ENCODE assay signal across 37 cellular contexts in the genomic region with DNA sequence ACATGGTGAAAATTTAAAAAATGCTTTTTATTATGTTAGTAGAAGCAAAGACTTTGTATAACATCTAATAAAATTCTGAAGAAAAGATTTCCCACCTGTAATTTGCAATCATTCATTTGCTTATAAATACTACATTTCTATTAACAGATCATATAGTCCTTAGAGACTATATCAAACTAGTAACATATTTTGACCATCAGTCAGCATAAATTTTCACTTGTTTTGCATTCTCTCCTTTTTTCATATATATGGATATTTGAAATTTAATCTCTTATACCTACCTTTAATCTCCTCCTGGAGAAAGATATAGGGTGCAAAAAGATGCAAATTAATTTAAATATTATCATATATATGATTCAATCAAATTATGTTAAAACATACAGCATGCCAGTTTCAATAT. TPM values are rescaled to one million over a fixed set of nuclear protein-coding genes. Genes with fewer than 3 reads are reported as not detected.
"Had no signal": no experiment of that assay in that cellular context is flagged by ENCODE, and none has a peak within 500 bp of the region (broad histone marks: within the 10 kb centered on the region; RNA-seq: fewer than 3 reads in every experiment).

No MANE protein-coding gene starts in this region.

- H3K9me3 Mint-ChIP-seq: activated CD4-positive, alpha-beta T cell treated with anti-CD3 and anti-CD28 coated beads, Interleukin-2, amount 10 ng/mL, durations not matched to agents 24 days and 14 days had no signal

- H3K36me3 Mint-ChIP-seq: activated CD4-positive, alpha-beta memory T cell treated with anti-CD3 and anti-CD28 coated beads for 36 hours; activated CD8-positive, alpha-beta memory T cell treated with anti-CD3 and anti-CD28 coated beads, Interleukin-2, amount 10 ng/mL, durations not matched to agents 7 days and 5 days; activated naive CD4-positive, alpha-beta T cell treated with anti-CD3 and anti-CD28 coated beads, Interleukin-2, amount 10 ng/mL, durations not matched to agents 7 days and 5 days; activated naive CD4-positive, alpha-beta T cell treated with anti-CD3 and anti-CD28 coated beads, Interleukin-2, amount 50 U/mL, for 24 hours; activated naive CD8-positive, alpha-beta T cell; activated naive CD8-positive, alpha-beta T cell treated with anti-CD3 and anti-CD28 coated beads, Interleukin-2, amount 10 ng/mL, durations not matched to agents 7 days and 5 days; brain had no signal

- ATAC-seq: activated CD8-positive, alpha-beta memory T cell treated with anti-CD3 and anti-CD28 coated beads, Interleukin-2, amount 10 ng/mL, durations not matched to agents 7 days and 5 days; activated CD8-positive, alpha-beta T cell treated with anti-CD3 and anti-CD28 coated beads for 36 hours; activated naive CD8-positive, alpha-beta T cell treated with anti-CD3 and anti-CD28 coated beads, Interleukin-2, amount 50 U/mL, for 24 hours had no signal

- H3K36me3 ChIP-seq: ascending aorta, cardiac muscle cell had no signal

- H3K4me1 Mint-ChIP-seq: activated B cell treated with CpG ODN at 0.5 μM for 24 hours; activated CD4-positive, alpha-beta T cell treated with anti-CD3 and anti-CD28 coated beads, Interleukin-2, amount 10 ng/mL, durations not matched to agents 24 days and 14 days; activated CD8-positive, alpha-beta memory T cell treated with anti-CD3 and anti-CD28 coated beads, Interleukin-2, amount 10 ng/mL, durations not matched to agents 7 days and 5 days; activated naive CD4-positive, alpha-beta T cell treated with anti-CD3 and anti-CD28 coated beads, Interleukin-2, amount 10 ng/mL, durations not matched to agents 7 days and 5 days; activated naive CD4-positive, alpha-beta T cell treated with anti-CD3 and anti-CD28 coated beads, Interleukin-2, amount 50 U/mL, for 24 hours; activated naive CD8-positive, alpha-beta T cell treated with anti-CD3 and anti-CD28 coated beads, Interleukin-2, amount 10 ng/mL, durations not matched to agents 7 days and 5 days; activated naive CD8-positive, alpha-beta T cell treated with anti-CD3 and anti-CD28 coated beads, Interleukin-2, amount 50 U/mL, for 24 hours; brain; central memory CD8-positive, alpha-beta T cell had no signal

- H3K4me1 ChIP-seq: ascending aorta had no signal

- DNase-seq: activated B cell treated with CpG ODN at 0.5 μM for 24 hours; activated CD4-positive, alpha-beta memory T cell treated with anti-CD3 and anti-CD28 coated beads for 36 hours; activated CD4-positive, alpha-beta T cell treated with anti-CD3 and anti-CD28 coated beads for 4 hours; activated CD4-positive, alpha-beta T cell treated with anti-CD3 and anti-CD28 coated beads, Interleukin-2, amount 10 ng/mL, durations not matched to agents 24 days and 14 days; activated CD4-positive, alpha-beta T cell treated with anti-CD3 and anti-CD28 coated beads, Interleukin-2, amount 50 U/mL, for 1 hour; activated CD4-positive, alpha-beta T cell treated with anti-CD3 and anti-CD28 coated beads, Interleukin-2, amount 50 U/mL, for 4 hours; activated CD4-positive, CD25-positive, alpha-beta regulatory T cell treated with anti-CD3 and anti-CD28 coated beads, Interleukin-2, amount 50 U/mL, for 72 hours; activated CD8-positive, alpha-beta memory T cell treated with anti-CD3 and anti-CD28 coated beads for 24 hours; activated CD8-positive, alpha-beta memory T cell treated with anti-CD3 and anti-CD28 coated beads, Interleukin-2, amount 10 ng/mL, durations not matched to agents 7 days and 5 days; activated CD8-positive, alpha-beta memory T cell treated with anti-CD3 and anti-CD28 coated beads, Interleukin-2, amount 50 U/mL, for 48 hours; activated CD8-positive, alpha-beta T cell treated with anti-CD3 and anti-CD28 coated beads for 36 hours; activated effector memory CD4-positive, alpha-beta T cell treated with Interleukin-2 at 50 U/mL for 16 hours; activated gamma-delta T cell; activated naive CD4-positive, alpha-beta T cell treated with anti-CD3 and anti-CD28 coated beads, Interleukin-2, amount 10 ng/mL, durations not matched to agents 7 days and 5 days; activated naive CD4-positive, alpha-beta T cell treated with Interleukin-2 at 50 U/mL for 16 hours; activated naive CD8-positive, alpha-beta T cell treated with anti-CD3 and anti-CD28 coated beads, Interleukin-2, amount 10 ng/mL, durations not matched to agents 7 days and 5 days; activated naive CD8-positive, alpha-beta T cell treated with anti-CD3 and anti-CD28 coated beads, Interleukin-2, amount 50 U/mL, for 24 hours; activated T-cell treated with anti-CD3 and anti-CD28 coated beads, Interleukin-2, amount 50 U/mL, for 24 hours; activated T-cell treated with anti-CD3 and anti-CD28 coated beads, Interleukin-2, amount 50 U/mL, for 48 hours; amygdala; anterior cingulate cortex; caudate nucleus; cerebellar nuclear complex; T-helper 2 cell; T-helper 9 cell had no signal

- H3K27ac ChIP-seq: ascending aorta, cardiac muscle cell had no signal

- H3K9me3 ChIP-seq: ascending aorta had no signal

- H3K27ac Mint-ChIP-seq: activated B cell treated with CpG ODN at 0.5 μM for 24 hours; activated CD4-positive, alpha-beta memory T cell treated with anti-CD3 and anti-CD28 coated beads for 36 hours; activated CD4-positive, alpha-beta T cell treated with anti-CD3 and anti-CD28 coated beads, Interleukin-2, amount 10 ng/mL, durations not matched to agents 24 days and 14 days; activated CD8-positive, alpha-beta memory T cell treated with anti-CD3 and anti-CD28 coated beads, Interleukin-2, amount 10 ng/mL, durations not matched to agents 7 days and 5 days; activated CD8-positive, alpha-beta T cell treated with anti-CD3 and anti-CD28 coated beads for 36 hours; activated naive CD4-positive, alpha-beta T cell treated with anti-CD3 and anti-CD28 coated beads, Interleukin-2, amount 10 ng/mL, durations not matched to agents 7 days and 5 days; activated naive CD4-positive, alpha-beta T cell treated with anti-CD3 and anti-CD28 coated beads, Interleukin-2, amount 50 U/mL, for 24 hours; activated naive CD8-positive, alpha-beta T cell; activated naive CD8-positive, alpha-beta T cell treated with anti-CD3 and anti-CD28 coated beads, Interleukin-2, amount 10 ng/mL, durations not matched to agents 7 days and 5 days; activated naive CD8-positive, alpha-beta T cell treated with anti-CD3 and anti-CD28 coated beads, Interleukin-2, amount 50 U/mL, for 24 hours; activated T-cell treated with anti-CD3 and anti-CD28 coated beads, Interleukin-2, amount 50 U/mL, for 24 hours; activated T-helper 2 cell treated with anti-CD3 and anti-CD28 coated beads, Interferon-gamma antibody, Interleukin-2, Interleukin-4, amounts not matched to agents 10 μg/mL and 5 μg/mL and 100 μg/mL, durations not matched to agents 14 hours and 24 hours and 36 hours; brain; T-helper 2 cell treated with Interferon-gamma antibody and Interleukin-4, amounts not matched to agents 5 μg/mL and 100 μg/mL, for 36 hours had no signal

- H3K4me3 Mint-ChIP-seq: activated B cell treated with CpG ODN at 0.5 μM for 24 hours; activated CD4-positive, alpha-beta memory T cell treated with anti-CD3 and anti-CD28 coated beads for 36 hours; activated CD4-positive, alpha-beta T cell treated with anti-CD3 and anti-CD28 coated beads, Interleukin-2, amount 10 ng/mL, durations not matched to agents 24 days and 14 days; activated CD8-positive, alpha-beta memory T cell treated with anti-CD3 and anti-CD28 coated beads, Interleukin-2, amount 10 ng/mL, durations not matched to agents 7 days and 5 days; activated CD8-positive, alpha-beta T cell treated with anti-CD3 and anti-CD28 coated beads for 36 hours; activated naive CD4-positive, alpha-beta T cell treated with anti-CD3 and anti-CD28 coated beads, Interleukin-2, amount 10 ng/mL, durations not matched to agents 7 days and 5 days; activated naive CD4-positive, alpha-beta T cell treated with anti-CD3 and anti-CD28 coated beads, Interleukin-2, amount 50 U/mL, for 24 hours; activated naive CD8-positive, alpha-beta T cell; activated naive CD8-positive, alpha-beta T cell treated with anti-CD3 and anti-CD28 coated beads, Interleukin-2, amount 10 ng/mL, durations not matched to agents 7 days and 5 days; activated naive CD8-positive, alpha-beta T cell treated with anti-CD3 and anti-CD28 coated beads, Interleukin-2, amount 50 U/mL, for 24 hours; activated T-cell treated with anti-CD3 and anti-CD28 coated beads, Interleukin-2, amount 50 U/mL, for 24 hours; brain; central memory CD8-positive, alpha-beta T cell; T-helper 2 cell treated with Interferon-gamma antibody and Interleukin-4, amounts not matched to agents 5 μg/mL and 100 μg/mL, for 36 hours had no signal

- H3K27me3 Mint-ChIP-seq: activated B cell treated with CpG ODN at 0.5 μM for 24 hours; activated CD4-positive, alpha-beta memory T cell treated with anti-CD3 and anti-CD28 coated beads for 36 hours; activated CD4-positive, alpha-beta T cell treated with anti-CD3 and anti-CD28 coated beads, Interleukin-2, amount 10 ng/mL, durations not matched to agents 24 days and 14 days; activated CD8-positive, alpha-beta memory T cell treated with anti-CD3 and anti-CD28 coated beads, Interleukin-2, amount 10 ng/mL, durations not matched to agents 7 days and 5 days; activated CD8-positive, alpha-beta T cell treated with anti-CD3 and anti-CD28 coated beads for 36 hours; activated naive CD4-positive, alpha-beta T cell treated with anti-CD3 and anti-CD28 coated beads, Interleukin-2, amount 10 ng/mL, durations not matched to agents 7 days and 5 days; activated naive CD4-positive, alpha-beta T cell treated with anti-CD3 and anti-CD28 coated beads, Interleukin-2, amount 50 U/mL, for 24 hours; activated naive CD8-positive, alpha-beta T cell; activated naive CD8-positive, alpha-beta T cell treated with anti-CD3 and anti-CD28 coated beads, Interleukin-2, amount 10 ng/mL, durations not matched to agents 7 days and 5 days; activated naive CD8-positive, alpha-beta T cell treated with anti-CD3 and anti-CD28 coated beads, Interleukin-2, amount 50 U/mL, for 24 hours; activated T-cell treated with anti-CD3 and anti-CD28 coated beads, Interleukin-2, amount 50 U/mL, for 24 hours; central memory CD8-positive, alpha-beta T cell had no signal

- H3K4me3 ChIP-seq: ascending aorta, cardiac muscle cell had no signal

- FAIRE-seq: bronchial epithelial cell, TTC549 had no signal

- H3K27me3 ChIP-seq: ascending aorta, cardiac muscle cell had no signal

RNA-seq across cellular contexts. Expression of gene TAS2R16, which starts 16.9 kb away (rescaled TPM):
- total RNA-seq: activated B cell treated with CpG ODN at 0.5 μM for 24 hours; activated CD4-positive, alpha-beta memory T cell treated with anti-CD3 and anti-CD28 coated beads for 36 hours; activated CD4-positive, alpha-beta T cell treated with anti-CD3 and anti-CD28 coated beads, Interleukin-2, amount 10 ng/mL, durations not matched to agents 24 days and 14 days; activated CD8-positive, alpha-beta memory T cell treated with anti-CD3 and anti-CD28 coated beads, Interleukin-2, amount 10 ng/mL, durations not matched to agents 7 days and 5 days; activated CD8-positive, alpha-beta T cell treated with anti-CD3 and anti-CD28 coated beads for 36 hours; activated naive CD8-positive, alpha-beta T cell treated with anti-CD3 and anti-CD28 coated beads, Interleukin-2, amount 10 ng/mL, durations not matched to agents 7 days and 5 days; activated T-helper 2 cell treated with anti-CD3 and anti-CD28 coated beads, Interferon-gamma antibody, Interleukin-2, Interleukin-4, amounts not matched to agents 10 μg/mL and 5 μg/mL and 100 μg/mL, durations not matched to agents 14 hours and 24 hours and 36 hours; ascending aorta; bronchial epithelial cell; cardiac muscle cell; chondrocyte had no signal
- polyA plus RNA-seq: adipose tissue, cardiac muscle cell had no signal
